ENCODE assay signal across 22 cellular contexts in genomic region chr15:83959477-83959876, GRCh38.
"Had no signal": no experiment of that assay in that cellular context is flagged by ENCODE, and none has a peak within 500 bp of the region (broad histone marks: within the 10 kb centered on the region; RNA-seq: fewer than 3 reads in every experiment).

No MANE protein-coding gene starts in this region.

- ATAC-seq: effector memory CD8-positive, alpha-beta T cell; heart right ventricle; left colon; left ventricle myocardium superior; lower lobe of right lung; naive thymus-derived CD8-positive, alpha-beta T cell; sciatic nerve; stimulated activated effector memory CD8-positive, alpha-beta T cell treated with anti-CD3 and anti-CD28 coated beads, Interleukin-12 subunit alpha, Interleukin-12 subunit beta, amount 100 ng/mL, for 72 hours had no signal

- H3K4me1 Mint-ChIP-seq: naive thymus-derived CD8-positive, alpha-beta T cell; nephron progenitor cell; stimulated activated effector memory CD8-positive, alpha-beta T cell treated with anti-CD3 and anti-CD28 coated beads, Interleukin-12 subunit alpha, Interleukin-12 subunit beta, amount 100 ng/mL, for 72 hours had no signal

- H3K27me3 ChIP-seq: heart right ventricle, right atrium auricular region, stomach, thyroid gland had no signal

- H3K36me3 ChIP-seq: lower lobe of right lung, prostate gland, thyroid gland had no signal

- H3K27ac Mint-ChIP-seq: effector memory CD8-positive, alpha-beta T cell; nephron progenitor cell; stimulated activated effector memory CD8-positive, alpha-beta T cell treated with anti-CD3 and anti-CD28 coated beads, Interleukin-12 subunit alpha, Interleukin-12 subunit beta, amount 100 ng/mL, for 72 hours; type B pancreatic cell had no signal

- H3K36me3 Mint-ChIP-seq: stimulated activated effector memory CD8-positive, alpha-beta T cell treated with anti-CD3 and anti-CD28 coated beads, Interleukin-12 subunit alpha, Interleukin-12 subunit beta, amount 100 ng/mL, for 72 hours; type B pancreatic cell had no signal

- DNase-seq: cortex of kidney; effector memory CD8-positive, alpha-beta T cell; glutamatergic neuron; heart right ventricle; hippocampal formation; kidney glomerular epithelial cell; left colon; left ventricle myocardium superior; lower lobe of right lung; naive thymus-derived CD8-positive, alpha-beta T cell; nephron progenitor cell; nucleus accumbens; stimulated activated CD4-positive, alpha-beta T cell treated with anti-CD3 and anti-CD28 coated beads, Interleukin-2, amount 100 ng/mL, for 24 hours; stimulated activated CD4-positive, alpha-beta T cell treated with anti-CD3 and anti-CD28 coated beads, Interleukin-4, amount 100 ng/mL, for 24 hours; stimulated activated naive CD4-positive, alpha-beta T cell treated with Interleukin-2 at 50 U/mL for 16 hours; stomach; thyroid gland had no signal

- H3K27ac ChIP-seq: heart right ventricle, lower lobe of right lung, right atrium auricular region, stomach, thyroid gland had no signal

- H3K9me3 ChIP-seq: lower lobe of right lung, prostate gland, right atrium auricular region, thyroid gland had no signal

- H3K4me3 ChIP-seq: heart right ventricle, lower lobe of right lung, prostate gland, right atrium auricular region, stomach, thyroid gland had no signal

- H3K4me3 Mint-ChIP-seq: effector memory CD8-positive, alpha-beta T cell; naive thymus-derived CD8-positive, alpha-beta T cell; nephron progenitor cell; stimulated activated effector memory CD8-positive, alpha-beta T cell treated with anti-CD3 and anti-CD28 coated beads, Interleukin-12 subunit alpha, Interleukin-12 subunit beta, amount 100 ng/mL, for 72 hours; type B pancreatic cell had no signal

- H3K4me1 ChIP-seq: heart right ventricle, lower lobe of right lung, right atrium auricular region, stomach, thyroid gland had no signal
